In the genomic region with DNA sequence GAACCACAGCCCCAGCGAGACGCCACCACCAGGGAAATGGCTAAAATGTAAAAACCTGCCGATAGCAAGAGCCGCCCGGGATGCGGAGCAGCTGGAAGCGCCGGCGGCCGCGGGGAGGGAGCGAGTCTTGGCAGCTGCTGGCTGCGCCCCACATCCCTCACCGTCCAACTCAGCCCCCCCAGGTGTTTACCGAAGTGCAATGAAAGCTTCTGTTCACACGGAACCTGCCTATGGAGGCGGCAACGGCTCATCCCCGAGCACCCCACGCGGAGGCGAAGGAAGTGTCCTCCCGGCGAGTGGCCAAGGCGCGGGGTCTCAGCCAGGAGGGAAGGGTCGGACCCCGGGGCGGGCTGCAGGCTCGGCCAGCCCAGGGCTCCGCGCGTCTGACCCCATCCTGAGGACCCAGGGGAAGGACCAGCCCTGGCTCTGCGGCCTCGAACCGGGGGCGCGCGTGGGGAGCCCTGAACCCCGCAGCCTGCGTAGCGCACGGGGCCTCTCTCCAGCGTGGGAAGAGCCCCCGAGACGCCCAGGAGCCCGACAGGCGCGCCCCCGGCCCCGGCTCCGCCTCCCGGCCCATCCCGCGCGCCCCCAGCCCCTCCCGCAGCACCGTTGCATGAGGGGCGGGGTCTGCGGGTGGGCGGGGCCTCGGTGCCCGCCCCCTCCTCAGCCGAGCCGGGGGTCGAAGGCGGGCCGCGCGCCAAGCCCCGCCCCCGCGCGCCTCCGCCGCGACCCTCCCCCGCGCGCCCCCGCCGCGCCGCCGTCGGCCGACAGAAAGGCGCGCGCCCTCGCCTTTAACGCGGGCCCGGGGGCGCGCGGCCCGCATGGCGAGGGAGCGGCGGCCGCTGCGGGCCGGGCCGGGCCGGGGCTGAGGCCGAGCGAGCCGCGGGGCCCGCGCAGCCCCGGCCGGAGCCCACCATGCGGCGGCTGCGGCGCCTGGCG, we compare ENCODE assay signal across 8 cellular contexts. TPM values are rescaled to one million over a fixed set of nuclear protein-coding genes. Genes with fewer than 3 reads are reported as not detected.
DNase-seq lines count a peak whose midpoint lies in the region; ATAC-seq and TF ChIP-seq lines count a peak whose summit lies in the region.

A gene (plus strand): TSS at position 822 of the 939 bp plus-strand sequence. CDS start 94 bp downstream, at position 916.

- H3K4me2 ChIP-seq in hepatocyte = peak within 1 kb of the TSS; percentile 96

- H3K9me3 ChIP-seq in hepatocyte (ENCODE audit: low read depth) (no peaks in the 10 kb centered on the region), spleen (no peaks in the 10 kb centered on the region)

- H3K27me3 ChIP-seq in hepatocyte (no peaks in the 10 kb centered on the region), spleen (replicated peaks in 1 of 7) (peaks cover 0 to 68% (median 33%) of the 10 kb centered on the region in 7 donors), foreskin keratinocyte (peaks cover 35% of the 10 kb centered on the region)

- peaks cover 31% of the 10 kb centered on the region for H3K79me2 ChIP-seq in hepatocyte

- H3K4me1 Mint-ChIP-seq in activated T-helper 2 cell treated with anti-CD3 and anti-CD28 coated beads, Interferon-gamma antibody, Interleukin-2, Interleukin-4, amounts not matched to agents 10 μg/mL and 5 μg/mL and 100 μg/mL, durations not matched to agents 14 hours and 24 hours and 36 hours (ENCODE audit: low read depth) = no peaks in the 10 kb centered on the region

- no peaks in the 10 kb centered on the region for H4K20me1 ChIP-seq in hepatocyte (ENCODE audit: insufficient read depth, poor library complexity, severe bottlenecking)

- peak; percentile 87 for DNase-seq in COLO668 (lab: John Stamatoyannopoulos, UW; ENCODE audit: unreplicated experiment)
- DNase-seq in NCI-H1105 (lab: John Stamatoyannopoulos, UW) = peak; percentile 60
- DNase-seq in activated T-helper 2 cell treated with anti-CD3 and anti-CD28 coated beads, Interferon-gamma antibody, Interleukin-2, Interleukin-4, amounts not matched to agents 10 μg/mL and 5 μg/mL and 100 μg/mL, durations not matched to agents 14 hours and 24 hours and 36 hours (ENCODE audit: low spot score) = no peak
- peak; percentile 75 for DNase-seq in hepatocyte (ENCODE audit: low spot score)
- peak; percentile 79 for DNase-seq in spleen
- no peak for DNase-seq in inferior parietal cortex (ENCODE audit: extremely low spot score)
- DNase-seq in foreskin keratinocyte = no peak

- 4% methylated on average over 32 of the region's 119 CpGs for WGBS in hepatocyte (ENCODE audit: low lambda C conversion rate, missing lambda C conversion rate)
- 2 to 3% (median 2%) methylated on average over 31 to 119 of the region's 119 CpGs for WGBS in spleen, 5 donors

- peaks cover 25% of the 10 kb centered on the region for H3K27me3 Mint-ChIP-seq in activated T-helper 2 cell treated with anti-CD3 and anti-CD28 coated beads, Interferon-gamma antibody, Interleukin-2, Interleukin-4, amounts not matched to agents 10 μg/mL and 5 μg/mL and 100 μg/mL, durations not matched to agents 14 hours and 24 hours and 36 hours (ENCODE audit: low read depth)

- H3K9me2 ChIP-seq in hepatocyte (replicated peaks; ENCODE audit: insufficient read depth) = no peaks in the 10 kb centered on the region

- H3K36me3 Mint-ChIP-seq in activated T-helper 2 cell treated with anti-CD3 and anti-CD28 coated beads, Interferon-gamma antibody, Interleukin-2, Interleukin-4, amounts not matched to agents 10 μg/mL and 5 μg/mL and 100 μg/mL, durations not matched to agents 14 hours and 24 hours and 36 hours (ENCODE audit: low read depth) = no peaks in the 10 kb centered on the region

- H3K4me3 ChIP-seq in hepatocyte = peak within 1 kb of the TSS; percentile 91
- peak within 1 kb of the TSS; percentile 25 to 73 (median 39) for H3K4me3 ChIP-seq in spleen

- H3K27ac Mint-ChIP-seq in activated T-helper 2 cell treated with anti-CD3 and anti-CD28 coated beads, Interferon-gamma antibody, Interleukin-2, Interleukin-4, amounts not matched to agents 10 μg/mL and 5 μg/mL and 100 μg/mL, durations not matched to agents 14 hours and 24 hours and 36 hours = no peak within 1 kb of the TSS

- TF ChIP-seq CTCF in hepatocyte (IDR thresholded peaks at IDR 0.05; ENCODE audit: poor library complexity) (no peak), spleen (IDR thresholded peaks at IDR 0.05 in 8 of 11, conservative IDR thresholded peaks at IDR 0.05 in 3 of 11) (no peak), foreskin keratinocyte (conservative IDR thresholded peaks at IDR 0.05) (no peak)

- no peak for TF ChIP-seq POLR2A in spleen (IDR thresholded peaks at IDR 0.05)

- intact Hi-C loops in activated T-helper 2 cell treated with anti-CD3 and anti-CD28 coated beads, Interferon-gamma antibody, Interleukin-2, Interleukin-4, amounts not matched to agents 10 μg/mL and 5 μg/mL and 100 μg/mL, durations not matched to agents 14 hours and 24 hours and 36 hours (cut with micrococcal nuclease) = no loop called here
- intact Hi-C loops in spleen (cut with DNase I; ENCODE audit: low total_unique reads) = no loop called here

- peak within 1 kb of the TSS; percentile 56 for H3K4me3 Mint-ChIP-seq in activated T-helper 2 cell treated with anti-CD3 and anti-CD28 coated beads, Interferon-gamma antibody, Interleukin-2, Interleukin-4, amounts not matched to agents 10 μg/mL and 5 μg/mL and 100 μg/mL, durations not matched to agents 14 hours and 24 hours and 36 hours (ENCODE audit: low read depth)

- ATAC-seq in HG02938 (IDR thresholded peaks at IDR 0.05; ENCODE audit: unreplicated experiment) (no peak), foreskin keratinocyte (no peak)

- H3K36me3 ChIP-seq in hepatocyte (replicated peaks; ENCODE audit: insufficient read depth, low read depth) = no peaks in the 10 kb centered on the region
- H3K36me3 ChIP-seq in spleen = no peaks in the 10 kb centered on the region

- H3K27ac ChIP-seq in hepatocyte (peak within 1 kb of the TSS; percentile 29), spleen (peak within 1 kb of the TSS in 6 of 8 donors; percentile 20 to 80 (median 67)), foreskin keratinocyte (no peak within 1 kb of the TSS)

- no peaks in the 10 kb centered on the region for H3K9me3 Mint-ChIP-seq in activated T-helper 2 cell treated with anti-CD3 and anti-CD28 coated beads, Interferon-gamma antibody, Interleukin-2, Interleukin-4, amounts not matched to agents 10 μg/mL and 5 μg/mL and 100 μg/mL, durations not matched to agents 14 hours and 24 hours and 36 hours

- peak within 1 kb of the TSS; percentile 78 for H2AFZ ChIP-seq in hepatocyte

- H3K4me1 ChIP-seq in hepatocyte (ENCODE audit: insufficient read depth) = peaks cover 25% of the 10 kb centered on the region
- peaks cover 26 to 46% (median 37%) of the 10 kb centered on the region in 6 donors for H3K4me1 ChIP-seq in spleen
- H3K4me1 ChIP-seq in foreskin keratinocyte = no peaks in the 10 kb centered on the region

RNA-seq across cellular contexts. Expression of the gene that starts here (rescaled TPM):
- total RNA-seq in activated T-helper 2 cell treated with anti-CD3 and anti-CD28 coated beads, Interferon-gamma antibody, Interleukin-2, Interleukin-4, amounts not matched to agents 10 μg/mL and 5 μg/mL and 100 μg/mL, durations not matched to agents 14 hours and 24 hours and 36 hours = 3.1 and 3.4 TPM in 2 replicates
- 31.7 and 33.3 TPM in 2 replicates for total RNA-seq in hepatocyte
- 39.4 and 47.3 TPM in 2 replicates for polyA plus RNA-seq in hepatocyte
- 10 to 100 TPM in 5 of 7 donors, 1 to 10 TPM in 2; 5.2 to 26.5 (median 13.3) TPM for total RNA-seq in spleen
- polyA plus RNA-seq in spleen = 10 to 100 TPM in 2 of 3 donors, 1 to 10 TPM in 1; 8.2 to 16.8 (median 11.3) TPM
- total RNA-seq in foreskin keratinocyte = 0.07 and 0.21 TPM in 2 replicates
- 0.18 and 0.19 TPM in 2 replicates for polyA plus RNA-seq in foreskin keratinocyte

Comparison
In these comparisons a context has a peak if more than half of its experiments do, and no peak if none do; other contexts are left out.
1. DNase-seq: peak in COLO668 (single experiment), NCI-H1105 (single experiment), hepatocyte (single experiment) and spleen (single experiment); none in activated T-helper 2 cell treated with anti-CD3 and anti-CD28 coated beads, Interferon-gamma antibody, Interleukin-2, Interleukin-4, amounts not matched to agents 10 μg/mL and 5 μg/mL and 100 μg/mL, durations not matched to agents 14 hours and 24 hours and 36 hours (single experiment), inferior parietal cortex (single experiment) and foreskin keratinocyte (0 of 2).